Comparison of ENCODE assay signal across 2 cellular contexts in the genomic region with DNA sequence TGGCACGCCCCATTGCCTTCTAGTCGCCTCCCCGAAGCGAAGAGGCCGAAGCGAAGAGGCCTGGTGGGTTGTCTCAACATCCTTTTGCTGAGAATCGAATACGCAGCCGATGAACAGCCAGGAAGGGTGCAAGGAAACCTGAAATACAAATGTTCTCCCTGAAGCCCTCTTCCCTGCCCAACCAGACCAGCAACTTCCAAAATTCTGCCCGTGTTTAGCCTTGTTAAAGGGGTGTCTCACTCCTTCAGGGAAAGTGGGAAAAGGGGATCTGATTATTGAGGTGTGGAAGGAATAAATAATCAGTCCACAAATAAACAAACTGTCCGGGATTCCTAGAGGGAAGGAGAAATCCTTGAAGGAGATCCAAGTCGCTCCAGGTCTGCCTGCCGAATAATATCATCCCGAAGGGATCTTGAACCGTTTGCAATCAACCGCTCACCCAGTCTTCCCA.
TF ChIP-seq lines count a peak whose summit lies in the region.

No MANE protein-coding gene starts in this region.

TF ChIP-seq in SK-N-SH, 30 proteins besides CTCF, POLR2A, EP300 and RAD21:
- no peak for TF ChIP-seq RFX5 (IDR thresholded peaks at IDR 0.05; ENCODE audit: low read length)
- TF ChIP-seq MXI1 (IDR thresholded peaks at IDR 0.05; ENCODE audit: low read depth, low read length): no peak
- TF ChIP-seq TEAD4 (IDR thresholded peaks at IDR 0.05; ENCODE audit: borderline replicate concordance, insufficient read depth): no peak
- no peak for TF ChIP-seq JUND (IDR thresholded peaks at IDR 0.05)
- TF ChIP-seq, protein P1, sequence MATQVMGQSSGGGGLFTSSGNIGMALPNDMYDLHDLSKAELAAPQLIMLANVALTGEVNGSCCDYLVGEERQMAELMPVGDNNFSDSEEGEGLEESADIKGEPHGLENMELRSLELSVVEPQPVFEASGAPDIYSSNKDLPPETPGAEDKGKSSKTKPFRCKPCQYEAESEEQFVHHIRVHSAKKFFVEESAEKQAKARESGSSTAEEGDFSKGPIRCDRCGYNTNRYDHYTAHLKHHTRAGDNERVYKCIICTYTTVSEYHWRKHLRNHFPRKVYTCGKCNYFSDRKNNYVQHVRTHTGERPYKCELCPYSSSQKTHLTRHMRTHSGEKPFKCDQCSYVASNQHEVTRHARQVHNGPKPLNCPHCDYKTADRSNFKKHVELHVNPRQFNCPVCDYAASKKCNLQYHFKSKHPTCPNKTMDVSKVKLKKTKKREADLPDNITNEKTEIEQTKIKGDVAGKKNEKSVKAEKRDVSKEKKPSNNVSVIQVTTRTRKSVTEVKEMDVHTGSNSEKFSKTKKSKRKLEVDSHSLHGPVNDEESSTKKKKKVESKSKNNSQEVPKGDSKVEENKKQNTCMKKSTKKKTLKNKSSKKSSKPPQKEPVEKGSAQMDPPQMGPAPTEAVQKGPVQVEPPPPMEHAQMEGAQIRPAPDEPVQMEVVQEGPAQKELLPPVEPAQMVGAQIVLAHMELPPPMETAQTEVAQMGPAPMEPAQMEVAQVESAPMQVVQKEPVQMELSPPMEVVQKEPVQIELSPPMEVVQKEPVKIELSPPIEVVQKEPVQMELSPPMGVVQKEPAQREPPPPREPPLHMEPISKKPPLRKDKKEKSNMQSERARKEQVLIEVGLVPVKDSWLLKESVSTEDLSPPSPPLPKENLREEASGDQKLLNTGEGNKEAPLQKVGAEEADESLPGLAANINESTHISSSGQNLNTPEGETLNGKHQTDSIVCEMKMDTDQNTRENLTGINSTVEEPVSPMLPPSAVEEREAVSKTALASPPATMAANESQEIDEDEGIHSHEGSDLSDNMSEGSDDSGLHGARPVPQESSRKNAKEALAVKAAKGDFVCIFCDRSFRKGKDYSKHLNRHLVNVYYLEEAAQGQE (IDR thresholded peaks at IDR 0.05; ENCODE audit: low read depth, low read length): no peak
- no peak for TF ChIP-seq MEF2A (IDR thresholded peaks at IDR 0.05; ENCODE audit: borderline replicate concordance, low read depth)
- no peak for TF ChIP-seq FOSL2 (IDR thresholded peaks at IDR 0.05; ENCODE audit: borderline replicate concordance, low read depth)
- no peak for TF ChIP-seq NRF1 (IDR thresholded peaks at IDR 0.05; ENCODE audit: low read depth, low read length)
- TF ChIP-seq GATA2 (CRISPR knock-in tag; IDR thresholded peaks at IDR 0.05): no peak
- no peak for TF ChIP-seq SIN3A (IDR thresholded peaks at IDR 0.05; ENCODE audit: borderline replicate concordance, low read depth, low read length)
- TF ChIP-seq ELF1 (IDR thresholded peaks at IDR 0.05): no peak
- no peak for TF ChIP-seq POLR2AphosphoS5 (IDR thresholded peaks at IDR 0.05; ENCODE audit: low read depth, low read length)

TF ChIP-seq in SK-N-SH treated with all-trans-retinoic acid at 6 μM for 48 hours, 23 proteins besides CTCF, POLR2A, EP300 and RAD21:
- TF ChIP-seq ISL1 (CRISPR knock-in tag; IDR thresholded peaks at IDR 0.05) (no peak), CSDC2 (CRISPR knock-in tag; IDR thresholded peaks at IDR 0.05) (no peak), TCF4 (CRISPR knock-in tag; IDR thresholded peaks at IDR 0.05; ENCODE audit: borderline replicate concordance) (no peak), PATZ1 (CRISPR knock-in tag; IDR thresholded peaks at IDR 0.05; ENCODE audit: borderline replicate concordance) (no peak), ESRRG (CRISPR knock-in tag; IDR thresholded peaks at IDR 0.05) (no peak), SNAI2 (CRISPR knock-in tag; IDR thresholded peaks at IDR 0.05) (no peak), PPARA (CRISPR knock-in tag; IDR thresholded peaks at IDR 0.05; ENCODE audit: borderline replicate concordance) (no peak), ZNF565 (CRISPR knock-in tag; conservative IDR thresholded peaks at IDR 0.05; ENCODE audit: low read depth) (no peak), ZFP30 (CRISPR knock-in tag; IDR thresholded peaks at IDR 0.05) (no peak), ZC3H10 (CRISPR knock-in tag; IDR thresholded peaks at IDR 0.05) (no peak)
- TF ChIP-seq, protein P2, sequence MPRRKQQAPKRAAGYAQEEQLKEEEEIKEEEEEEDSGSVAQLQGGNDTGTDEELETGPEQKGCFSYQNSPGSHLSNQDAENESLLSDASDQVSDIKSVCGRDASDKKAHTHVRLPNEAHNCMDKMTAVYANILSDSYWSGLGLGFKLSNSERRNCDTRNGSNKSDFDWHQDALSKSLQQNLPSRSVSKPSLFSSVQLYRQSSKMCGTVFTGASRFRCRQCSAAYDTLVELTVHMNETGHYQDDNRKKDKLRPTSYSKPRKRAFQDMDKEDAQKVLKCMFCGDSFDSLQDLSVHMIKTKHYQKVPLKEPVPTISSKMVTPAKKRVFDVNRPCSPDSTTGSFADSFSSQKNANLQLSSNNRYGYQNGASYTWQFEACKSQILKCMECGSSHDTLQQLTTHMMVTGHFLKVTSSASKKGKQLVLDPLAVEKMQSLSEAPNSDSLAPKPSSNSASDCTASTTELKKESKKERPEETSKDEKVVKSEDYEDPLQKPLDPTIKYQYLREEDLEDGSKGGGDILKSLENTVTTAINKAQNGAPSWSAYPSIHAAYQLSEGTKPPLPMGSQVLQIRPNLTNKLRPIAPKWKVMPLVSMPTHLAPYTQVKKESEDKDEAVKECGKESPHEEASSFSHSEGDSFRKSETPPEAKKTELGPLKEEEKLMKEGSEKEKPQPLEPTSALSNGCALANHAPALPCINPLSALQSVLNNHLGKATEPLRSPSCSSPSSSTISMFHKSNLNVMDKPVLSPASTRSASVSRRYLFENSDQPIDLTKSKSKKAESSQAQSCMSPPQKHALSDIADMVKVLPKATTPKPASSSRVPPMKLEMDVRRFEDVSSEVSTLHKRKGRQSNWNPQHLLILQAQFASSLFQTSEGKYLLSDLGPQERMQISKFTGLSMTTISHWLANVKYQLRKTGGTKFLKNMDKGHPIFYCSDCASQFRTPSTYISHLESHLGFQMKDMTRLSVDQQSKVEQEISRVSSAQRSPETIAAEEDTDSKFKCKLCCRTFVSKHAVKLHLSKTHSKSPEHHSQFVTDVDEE (CRISPR knock-in tag; IDR thresholded peaks at IDR 0.05): no peak
- TF ChIP-seq, protein P3, sequence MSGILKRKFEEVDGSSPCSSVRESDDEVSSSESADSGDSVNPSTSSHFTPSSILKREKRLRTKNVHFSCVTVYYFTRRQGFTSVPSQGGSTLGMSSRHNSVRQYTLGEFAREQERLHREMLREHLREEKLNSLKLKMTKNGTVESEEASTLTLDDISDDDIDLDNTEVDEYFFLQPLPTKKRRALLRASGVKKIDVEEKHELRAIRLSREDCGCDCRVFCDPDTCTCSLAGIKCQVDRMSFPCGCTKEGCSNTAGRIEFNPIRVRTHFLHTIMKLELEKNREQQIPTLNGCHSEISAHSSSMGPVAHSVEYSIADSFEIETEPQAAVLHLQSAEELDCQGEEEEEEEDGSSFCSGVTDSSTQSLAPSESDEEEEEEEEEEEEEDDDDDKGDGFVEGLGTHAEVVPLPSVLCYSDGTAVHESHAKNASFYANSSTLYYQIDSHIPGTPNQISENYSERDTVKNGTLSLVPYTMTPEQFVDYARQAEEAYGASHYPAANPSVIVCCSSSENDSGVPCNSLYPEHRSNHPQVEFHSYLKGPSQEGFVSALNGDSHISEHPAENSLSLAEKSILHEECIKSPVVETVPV (CRISPR knock-in tag; IDR thresholded peaks at IDR 0.05): no peak
- TF ChIP-seq, protein P4, sequence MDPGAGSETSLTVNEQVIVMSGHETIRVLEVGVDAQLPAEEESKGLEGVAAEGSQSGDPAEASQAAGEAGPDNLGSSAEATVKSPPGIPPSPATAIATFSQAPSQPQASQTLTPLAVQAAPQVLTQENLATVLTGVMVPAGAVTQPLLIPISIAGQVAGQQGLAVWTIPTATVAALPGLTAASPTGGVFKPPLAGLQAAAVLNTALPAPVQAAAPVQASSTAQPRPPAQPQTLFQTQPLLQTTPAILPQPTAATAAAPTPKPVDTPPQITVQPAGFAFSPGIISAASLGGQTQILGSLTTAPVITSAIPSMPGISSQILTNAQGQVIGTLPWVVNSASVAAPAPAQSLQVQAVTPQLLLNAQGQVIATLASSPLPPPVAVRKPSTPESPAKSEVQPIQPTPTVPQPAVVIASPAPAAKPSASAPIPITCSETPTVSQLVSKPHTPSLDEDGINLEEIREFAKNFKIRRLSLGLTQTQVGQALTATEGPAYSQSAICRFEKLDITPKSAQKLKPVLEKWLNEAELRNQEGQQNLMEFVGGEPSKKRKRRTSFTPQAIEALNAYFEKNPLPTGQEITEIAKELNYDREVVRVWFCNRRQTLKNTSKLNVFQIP (CRISPR knock-in tag; IDR thresholded peaks at IDR 0.05; ENCODE audit: borderline replicate concordance, low read depth): no peak
